In genomic region chr2:107008843-107009242, GRCh38 we compare ENCODE assay signal across 29 cellular contexts.
"Had no signal": no experiment of that assay in that cellular context is flagged by ENCODE, and none has a peak within 500 bp of the region (broad histone marks: within the 10 kb centered on the region; RNA-seq: fewer than 3 reads in every experiment).

No MANE protein-coding gene starts in this region.

- H3K27ac ChIP-seq: adrenal gland, ascending aorta, breast epithelium, cardiac muscle cell, colonic mucosa, epithelial cell of prostate, esophagus squamous epithelium, gastroesophageal sphincter, heart right ventricle had no signal

- ATAC-seq: activated CD4-positive, alpha-beta T cell treated with anti-CD3 and anti-CD28 coated beads for 36 hours; activated CD8-positive, alpha-beta memory T cell treated with anti-CD3 and anti-CD28 coated beads, Interleukin-2, amount 10 ng/mL, durations not matched to agents 7 days and 5 days; activated CD8-positive, alpha-beta T cell treated with anti-CD3 and anti-CD28 coated beads, Interleukin-2, amount 10 ng/mL, durations not matched to agents 7 days and 5 days; activated naive CD8-positive, alpha-beta T cell treated with anti-CD3 and anti-CD28 coated beads, Interleukin-2, amount 50 U/mL, for 24 hours; gastroesophageal sphincter; heart right ventricle had no signal

- FAIRE-seq: endometrium, endothelial cell of umbilical vein had no signal

- DNase-seq: activated CD4-positive, alpha-beta memory T cell treated with anti-CD3 and anti-CD28 coated beads for 36 hours; activated CD4-positive, alpha-beta T cell treated with anti-CD3 and anti-CD28 coated beads for 36 hours; activated CD4-positive, alpha-beta T cell treated with anti-CD3 and anti-CD28 coated beads, Interleukin-2, amount 10 ng/mL, durations not matched to agents 24 days and 14 days; activated CD4-positive, CD25-positive, alpha-beta regulatory T cell; activated CD4-positive, CD25-positive, alpha-beta regulatory T cell treated with anti-CD3 and anti-CD28 coated beads, Interleukin-2, amount 50 U/mL, for 72 hours; activated CD8-positive, alpha-beta memory T cell treated with anti-CD3 and anti-CD28 coated beads, Interleukin-2, amount 10 ng/mL, durations not matched to agents 7 days and 5 days; activated CD8-positive, alpha-beta memory T cell treated with anti-CD3 and anti-CD28 coated beads, Interleukin-2, amount 50 U/mL, for 4 hours; activated CD8-positive, alpha-beta T cell treated with anti-CD3 and anti-CD28 coated beads, Interleukin-2, amount 10 ng/mL, durations not matched to agents 7 days and 5 days; activated effector memory CD4-positive, alpha-beta T cell treated with anti-CD3 and anti-CD28 coated beads, Interleukin-2, amount 50 U/mL, for 16 hours; activated naive CD4-positive, alpha-beta T cell treated with anti-CD3 and anti-CD28 coated beads for 36 hours; activated naive CD8-positive, alpha-beta T cell treated with anti-CD3 and anti-CD28 coated beads for 36 hours; activated naive CD8-positive, alpha-beta T cell treated with anti-CD3 and anti-CD28 coated beads, Interleukin-2, amount 50 U/mL, for 24 hours; activated T-cell treated with anti-CD3 and anti-CD28 coated beads, Interleukin-2, amount 50 U/mL, for 1 hour; activated T-cell treated with anti-CD3 and anti-CD28 coated beads, Interleukin-2, amount 50 U/mL, for 48 hours; adrenal gland; central memory CD4-positive, alpha-beta T cell; cerebellar nuclear complex; colonic mucosa; effector CD8-positive, alpha-beta T cell; esophagus squamous epithelium; foreskin melanocyte; heart right ventricle had no signal

- H3K4me3 ChIP-seq: adrenal gland, ascending aorta, breast epithelium, cardiac muscle cell, colonic mucosa, esophagus squamous epithelium, gastroesophageal sphincter, heart right ventricle had no signal

- H3K9me3 ChIP-seq: adrenal gland, ascending aorta, breast epithelium, colonic mucosa, esophagus squamous epithelium, gastroesophageal sphincter, heart right ventricle had no signal

- H3K4me1 ChIP-seq: adrenal gland, ascending aorta, breast epithelium, colonic mucosa, gastroesophageal sphincter, heart right ventricle had no signal
